ENCODE assay signal across 8 cellular contexts in the genomic region with DNA sequence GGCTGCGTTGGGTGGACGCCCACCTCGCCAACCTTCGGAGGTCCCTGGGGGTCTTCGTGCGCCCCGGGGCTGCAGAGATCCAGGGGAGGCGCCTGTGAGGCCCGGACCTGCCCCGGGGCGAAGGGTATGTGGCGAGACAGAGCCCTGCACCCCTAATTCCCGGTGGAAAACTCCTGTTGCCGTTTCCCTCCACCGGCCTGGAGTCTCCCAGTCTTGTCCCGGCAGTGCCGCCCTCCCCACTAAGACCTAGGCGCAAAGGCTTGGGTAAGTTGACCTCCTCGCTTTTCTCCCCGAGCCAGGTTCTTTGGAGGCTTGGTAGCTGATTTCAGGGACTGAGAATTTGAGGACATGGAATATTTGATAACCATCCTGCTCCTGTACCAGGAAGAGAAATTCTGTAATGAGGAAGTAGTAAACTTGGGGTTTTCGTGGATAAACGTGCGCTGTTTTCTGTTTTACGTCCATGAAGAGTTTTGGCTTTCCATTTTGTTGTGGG. TPM values are rescaled to one million over a fixed set of nuclear protein-coding genes. Genes with fewer than 3 reads are reported as not detected.
A peak's percentile ranks its signal among the peaks of the same experiment; 100 is the strongest.
DNase-seq lines count a peak whose midpoint lies in the region; ATAC-seq, FAIRE-seq and TF ChIP-seq lines count a peak whose summit lies in the region.

No MANE protein-coding gene starts in this region.

- no peak for ATAC-seq in CD4-positive, CD25-positive, alpha-beta regulatory T cell (ENCODE audit: low read depth in 2 of 2)
- peak; percentile 1 for ATAC-seq in GM19452 (IDR thresholded peaks at IDR 0.05; ENCODE audit: unreplicated experiment)
- ATAC-seq in GM19023 (IDR thresholded peaks at IDR 0.05; ENCODE audit: unreplicated experiment): no peak

- H4K20me1 ChIP-seq in KMS-11 (ENCODE audit: insufficient read depth): no peaks in the 10 kb centered on the region

- H2AFZ ChIP-seq in KMS-11 (ENCODE audit: low read depth): peak overlapping the region; percentile 76
- H2AFZ ChIP-seq in neuron (ENCODE audit: low read depth, low read length): peak overlapping the region; percentile 87

- H3K9me3 Mint-ChIP-seq in CD4-positive, CD25-positive, alpha-beta regulatory T cell: no peaks in the 10 kb centered on the region
- H3K9me3 Mint-ChIP-seq in activated T-cell treated with anti-CD3 and anti-CD28 coated beads, Interleukin-2, amount 50 U/mL, for 24 hours: no peaks in the 10 kb centered on the region

- peak overlapping the region; percentile 64 to 96 (median 90) for H3K27ac Mint-ChIP-seq in CD4-positive, CD25-positive, alpha-beta regulatory T cell
- peak overlapping the region; percentile 67 for H3K27ac Mint-ChIP-seq in activated T-cell treated with anti-CD3 and anti-CD28 coated beads, Interleukin-2, amount 50 U/mL, for 24 hours

- no peak for TF ChIP-seq CTCF in KMS-11 (conservative IDR thresholded peaks at IDR 0.05; ENCODE audit: low read depth, low read length)

- H3K4me2 ChIP-seq in KMS-11: peak overlapping the region; percentile 60

- H3K27me3 Mint-ChIP-seq in CD4-positive, CD25-positive, alpha-beta regulatory T cell: no peaks in the 10 kb centered on the region
- H3K27me3 Mint-ChIP-seq in activated T-cell treated with anti-CD3 and anti-CD28 coated beads, Interleukin-2, amount 50 U/mL, for 24 hours: no peaks in the 10 kb centered on the region

- peaks cover 12 to 70% (median 46%) of the 10 kb centered on the region in 4 donors for H3K4me1 Mint-ChIP-seq in CD4-positive, CD25-positive, alpha-beta regulatory T cell
- peaks cover 30% of the 10 kb centered on the region for H3K4me1 Mint-ChIP-seq in activated T-cell treated with anti-CD3 and anti-CD28 coated beads, Interleukin-2, amount 50 U/mL, for 24 hours (ENCODE audit: low read depth)

- FAIRE-seq in frontal cortex (lab: Jason Lieb, UNC) (no peak), RCC 7860 (lab: Jason Lieb, UNC) (no peak)

- no peaks in the 10 kb centered on the region for H3K9me3 ChIP-seq in CD4-positive, CD25-positive, alpha-beta regulatory T cell (ENCODE audit: control insufficient read depth in 2 of 2, low read length in 2 of 2)
- H3K9me3 ChIP-seq in neuron (ENCODE audit: low read length): peaks cover 2% of the 10 kb centered on the region

- H3K27ac ChIP-seq in CD4-positive, CD25-positive, alpha-beta regulatory T cell (ENCODE audit: insufficient read depth, low read length, poor library complexity, severe bottlenecking): peak overlapping the region; percentile 83
- no peak overlapping the region for H3K27ac ChIP-seq in KMS-11

- peak overlapping the region; percentile 98 for H3K4me3 ChIP-seq in CD4-positive, CD25-positive, alpha-beta regulatory T cell (ENCODE audit: low read depth, low read length)
- H3K4me3 ChIP-seq in KMS-11 (IDR thresholded peaks at IDR 0.05; ENCODE audit: insufficient read depth, low read depth, low read length) (no peak overlapping the region), neuron (ENCODE audit: low read length) (peak overlapping the region; percentile 66)

- H3K4me1 ChIP-seq in CD4-positive, CD25-positive, alpha-beta regulatory T cell (ENCODE audit: control insufficient read depth, insufficient read depth, low read length, poor library complexity, severe bottlenecking): peaks cover 34% of the 10 kb centered on the region
- H3K4me1 ChIP-seq in KMS-11 (ENCODE audit: low read depth, poor library complexity, severe bottlenecking) (peaks cover 7% of the 10 kb centered on the region), neuron (ENCODE audit: insufficient read depth, low read length) (peaks cover 16% of the 10 kb centered on the region)

- peaks cover 30% of the 10 kb centered on the region for H3K79me2 ChIP-seq in KMS-11 (ENCODE audit: insufficient read depth, low read depth)

- H3K36me3 Mint-ChIP-seq in CD4-positive, CD25-positive, alpha-beta regulatory T cell: peaks cover 10% of the 10 kb centered on the region
- H3K36me3 Mint-ChIP-seq in activated T-cell treated with anti-CD3 and anti-CD28 coated beads, Interleukin-2, amount 50 U/mL, for 24 hours (ENCODE audit: low read depth): peaks cover 49% of the 10 kb centered on the region

- H3K27me3 ChIP-seq in CD4-positive, CD25-positive, alpha-beta regulatory T cell (ENCODE audit: control insufficient read depth, insufficient read depth, low read length): no peaks in the 10 kb centered on the region
- H3K27me3 ChIP-seq in KMS-11 (ENCODE audit: insufficient read depth, low read depth) (no peaks in the 10 kb centered on the region), neuron (ENCODE audit: insufficient read depth, low read length) (no peaks in the 10 kb centered on the region)

- peak overlapping the region; percentile 20; the same call in 1 of the 2 replicates for H3K9ac ChIP-seq in KMS-11

- H3K36me3 ChIP-seq in CD4-positive, CD25-positive, alpha-beta regulatory T cell (ENCODE audit: control insufficient read depth, insufficient read depth, low read length): peaks cover 18% of the 10 kb centered on the region
- no peaks in the 10 kb centered on the region for H3K36me3 ChIP-seq in KMS-11 (ENCODE audit: insufficient read depth)
- peaks cover 28% of the 10 kb centered on the region for H3K36me3 ChIP-seq in neuron (ENCODE audit: insufficient read depth, low read length)

- peak overlapping the region; percentile 98 to 100 (median 98) for H3K4me3 Mint-ChIP-seq in CD4-positive, CD25-positive, alpha-beta regulatory T cell
- H3K4me3 Mint-ChIP-seq in activated T-cell treated with anti-CD3 and anti-CD28 coated beads, Interleukin-2, amount 50 U/mL, for 24 hours: peak overlapping the region; percentile 96

- peak in 2 of 3 donors; percentile 4 to 31 for DNase-seq in CD4-positive, CD25-positive, alpha-beta regulatory T cell
- DNase-seq in activated T-cell treated with anti-CD3 and anti-CD28 coated beads, Interleukin-2, amount 50 U/mL, for 24 hours: no peak
- DNase-seq in frontal cortex (ENCODE audit: low spot score in 2 of 2): peak; percentile 15 to 36
- no peak for DNase-seq in RCC 7860 (ENCODE audit: low spot score)

RNA-seq across cellular contexts. Expression of gene APAF1, which starts 0.5 kb away (rescaled TPM):
- 28.5 TPM for total RNA-seq in CD4-positive, CD25-positive, alpha-beta regulatory T cell
- 1 to 10 TPM; 4.9 to 7.5 (median 6.8) TPM for polyA plus RNA-seq in CD4-positive, CD25-positive, alpha-beta regulatory T cell
- 39.9 TPM for total RNA-seq in frontal cortex

RNA-seq across cellular contexts. Expression of gene IKBIP, which starts 1.0 kb away (rescaled TPM):
- total RNA-seq in CD4-positive, CD25-positive, alpha-beta regulatory T cell: 3.4 TPM
- 10 to 100 TPM in 2 of 4 donors, 1 to 10 TPM in 2; 6.2 to 11.0 (median 9.2) TPM for polyA plus RNA-seq in CD4-positive, CD25-positive, alpha-beta regulatory T cell
- 9.4 TPM for total RNA-seq in frontal cortex

RNA-seq across cellular contexts. Expression of gene SLC25A3, which starts 52.1 kb away (rescaled TPM):
- total RNA-seq in CD4-positive, CD25-positive, alpha-beta regulatory T cell: 491 TPM
- polyA plus RNA-seq in CD4-positive, CD25-positive, alpha-beta regulatory T cell: 100 to 1,000 TPM; 315 to 484 (median 346) TPM
- 241 TPM for total RNA-seq in frontal cortex

Comparison
In these comparisons a context has a peak if more than half of its experiments do, and no peak if none do; other contexts are left out.
1. DNase-seq: peak in CD4-positive, CD25-positive, alpha-beta regulatory T cell (2 of 3) and frontal cortex (2 of 2); none in activated T-cell treated with anti-CD3 and anti-CD28 coated beads, Interleukin-2, amount 50 U/mL, for 24 hours (single experiment) and RCC 7860 (single experiment).